In the genomic region with DNA sequence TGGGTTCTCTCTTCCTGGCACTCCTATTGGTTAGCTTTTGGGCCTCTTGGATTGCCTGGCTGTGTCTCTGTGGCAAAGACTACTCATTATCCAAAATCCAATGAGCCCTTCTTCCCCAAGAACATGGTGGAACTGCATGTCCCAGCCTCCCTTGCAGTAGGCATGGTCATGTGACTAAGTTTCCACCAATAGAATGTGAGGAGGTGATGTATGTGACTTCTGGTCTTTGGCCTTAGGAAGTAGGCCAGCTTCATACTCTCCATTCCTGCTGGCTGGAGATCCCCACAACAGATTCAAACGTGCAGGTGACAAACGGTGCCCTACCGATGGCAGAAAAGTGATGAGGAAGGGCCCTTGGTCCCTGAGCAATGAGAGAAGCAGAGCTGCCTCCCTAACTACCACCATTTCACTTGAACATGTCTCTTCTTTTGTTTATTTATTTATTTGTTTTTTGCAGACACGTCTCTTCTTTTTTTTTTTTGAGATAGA, we compare ENCODE assay signal across 1 cellular context.
TF ChIP-seq lines count a peak whose summit lies in the region.

No MANE protein-coding gene starts in this region.

TF ChIP-seq in endothelial cell of umbilical vein, 7 proteins besides CTCF, POLR2A, EP300 and RAD21 (continued from another document):
- no peak for TF ChIP-seq GATA2 (IDR thresholded peaks at IDR 0.05; ENCODE audit: insufficient read depth, insufficient read length, low read depth, low read length)
- no peak for TF ChIP-seq EZH2 (IDR thresholded peaks at IDR 0.05; ENCODE audit: borderline replicate concordance, low read depth, low read length, severe bottlenecking)
- TF ChIP-seq MYC (IDR thresholded peaks at IDR 0.05; ENCODE audit: low read depth, low read length), result no peak
- TF ChIP-seq JUN (IDR thresholded peaks at IDR 0.05; ENCODE audit: borderline replicate concordance, insufficient read depth, insufficient read length, low read depth), result no peak
